In the genomic region with DNA sequence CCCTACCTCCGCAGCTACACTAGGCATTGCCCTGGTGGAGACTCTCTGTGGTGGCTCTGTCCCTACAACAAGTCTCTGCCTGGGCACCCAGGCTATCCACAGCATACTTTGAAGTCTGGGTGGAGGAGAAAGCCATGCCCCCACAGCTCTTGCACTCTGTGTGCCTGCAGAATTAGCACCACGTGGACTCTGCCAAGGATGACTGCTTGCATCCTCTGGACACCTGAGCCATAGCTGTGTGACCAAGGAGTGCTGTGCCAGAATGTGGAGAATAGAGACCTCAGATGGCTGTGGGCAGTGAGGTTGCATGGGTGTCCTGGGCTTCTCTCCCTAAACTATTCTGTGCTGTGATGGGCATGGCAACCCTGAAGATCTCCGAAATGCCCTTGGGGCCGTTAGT, we compare ENCODE assay signal across 17 cellular contexts.
"Had no signal": no experiment of that assay in that cellular context is flagged by ENCODE, and none has a peak within 500 bp of the region (broad histone marks: within the 10 kb centered on the region; RNA-seq: fewer than 3 reads in every experiment).

No MANE protein-coding gene starts in this region.

- DNase-seq: central memory CD4-positive, alpha-beta T cell; dermis blood vessel endothelial cell; effector memory CD4-positive, alpha-beta T cell; hypothalamus; immature natural killer cell; left ventricle myocardium superior; lower lobe of right lung; natural killer cell; stimulated activated CD4-positive, alpha-beta T cell treated with anti-CD3 and anti-CD28 coated beads, Interleukin-2, amount 100 ng/mL, for 24 hours; stimulated activated CD4-positive, alpha-beta T cell treated with anti-CD3 and anti-CD28 coated beads, Interleukin-4, amount 100 ng/mL, for 24 hours; stimulated activated naive CD4-positive, alpha-beta T cell treated with Interleukin-2 at 50 U/mL for 16 hours had no signal

- H3K9me3 ChIP-seq: lower lobe of right lung, stomach, tibial artery had no signal

- H3K4me3 ChIP-seq: coronary artery, lower lobe of right lung, stomach, tibial artery had no signal

- H3K4me1 ChIP-seq: parathyroid adenoma had no signal

- H3K27ac ChIP-seq: coronary artery, lower lobe of right lung, parathyroid adenoma, stomach, tibial artery had no signal

- ATAC-seq: left ventricle myocardium superior; lower lobe of right lung; natural killer cell; sciatic nerve; stimulated activated effector memory CD8-positive, alpha-beta T cell treated with anti-CD3 and anti-CD28 coated beads, Interleukin-12 subunit alpha, Interleukin-12 subunit beta, amount 100 ng/mL, for 72 hours had no signal

- H3K36me3 ChIP-seq: lower lobe of right lung, stomach, tibial artery had no signal
